ENCODE assay signal across 1 cellular context in genomic region chr3:150352931-150353330, GRCh38.
TF ChIP-seq lines count a peak whose summit lies in the region.

No MANE protein-coding gene starts in this region.

TF ChIP-seq in SK-N-SH, 30 proteins besides CTCF, POLR2A, EP300 and RAD21 (continued from another document):
- TF ChIP-seq USF1 (IDR thresholded peaks at IDR 0.05; ENCODE audit: borderline replicate concordance, low read depth) (no peak), MEF2A (IDR thresholded peaks at IDR 0.05; ENCODE audit: borderline replicate concordance, low read depth) (no peak), REST (IDR thresholded peaks at IDR 0.05; ENCODE audit: low read depth, low read length) (no peak), RCOR1 (IDR thresholded peaks at IDR 0.05; ENCODE audit: low read length) (no peak), JUND (IDR thresholded peaks at IDR 0.05) (no peak), NRF1 (IDR thresholded peaks at IDR 0.05; ENCODE audit: low read depth, low read length) (no peak), FOXM1 (IDR thresholded peaks at IDR 0.05; ENCODE audit: low read depth) (no peak), EZH2phosphoT487 (IDR thresholded peaks at IDR 0.05; ENCODE audit: borderline replicate concordance, low read depth) (no peak), SIN3A (IDR thresholded peaks at IDR 0.05; ENCODE audit: borderline replicate concordance, low read depth, low read length) (no peak), CHD2 (IDR thresholded peaks at IDR 0.05; ENCODE audit: low read length, partially characterized antibody) (no peak), NFIC (IDR thresholded peaks at IDR 0.05; ENCODE audit: borderline replicate concordance) (no peak)
